ENCODE assay signal across 9 cellular contexts in the genomic region with DNA sequence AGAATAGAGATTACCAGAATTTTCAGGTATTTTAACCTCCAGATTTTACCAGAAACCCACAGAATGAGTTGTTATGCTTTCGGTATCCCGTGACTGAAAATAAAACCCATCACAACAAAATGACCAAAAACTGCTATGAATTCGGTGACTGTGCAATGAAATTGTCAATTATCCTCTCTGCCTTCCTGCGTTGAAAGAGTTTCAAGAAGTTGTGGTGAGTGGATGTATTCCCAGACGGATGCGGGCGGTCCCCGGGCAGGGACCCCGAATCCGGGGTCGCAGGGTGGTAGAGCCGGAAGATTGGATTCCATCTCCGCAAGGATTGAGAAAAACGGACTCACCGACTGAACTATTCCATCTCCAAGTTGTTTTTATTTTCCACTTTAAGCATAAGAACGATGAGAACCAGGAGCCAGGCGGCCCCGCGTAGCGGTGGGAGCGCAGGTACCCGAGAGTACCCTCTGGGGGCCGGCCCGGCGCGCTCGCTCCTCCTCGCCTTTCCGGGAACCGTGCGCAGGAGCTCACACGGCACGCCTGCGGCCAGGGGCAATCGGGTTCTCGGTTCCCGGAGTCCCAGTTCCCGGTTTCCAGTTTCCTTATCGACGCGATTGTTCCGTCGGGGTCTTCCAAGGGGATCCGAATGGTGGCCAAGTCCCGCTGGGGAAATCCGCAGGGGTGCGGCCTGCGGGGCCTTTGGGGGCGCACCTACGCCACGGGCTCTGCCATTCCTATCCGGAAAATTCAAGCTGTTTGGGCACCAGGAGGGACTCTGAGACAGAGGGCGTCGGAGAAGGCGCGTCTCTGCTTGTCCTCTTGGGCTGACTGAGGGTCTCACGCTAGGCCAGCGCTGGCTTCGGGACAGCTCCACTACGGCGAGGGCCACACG.
DNase-seq lines count a peak whose midpoint lies in the region; ATAC-seq and TF ChIP-seq lines count a peak whose summit lies in the region.
"Had no signal": no experiment of that assay in that cellular context is flagged by ENCODE, and none has a peak within 500 bp of the region (broad histone marks: within the 10 kb centered on the region; RNA-seq: fewer than 3 reads in every experiment).

No MANE protein-coding gene starts in this region.

- no peak for ATAC-seq in thoracic aorta (ENCODE audit: insufficient number of reproducible peaks, low FRiP score, low read depth)
- no peak for ATAC-seq in HG02884 (IDR thresholded peaks at IDR 0.05; ENCODE audit: unreplicated experiment)

- peak overlapping the region; percentile 84 for H3K4me3 Mint-ChIP-seq in activated naive CD8-positive, alpha-beta T cell

- peaks cover 3 to 10% of the 10 kb centered on the region in 2 donors for H3K4me1 ChIP-seq in thoracic aorta (ENCODE audit: control insufficient read depth in 1 of 2, low read depth in 2 of 2)

- H3K4me1 Mint-ChIP-seq in activated naive CD8-positive, alpha-beta T cell (ENCODE audit: low read depth), result peaks cover 31% of the 10 kb centered on the region

- peak; percentile 27 for DNase-seq in NK-92 treated with Interleukin-12 subunit alpha and Interleukin-12 subunit beta, amount 100 ng/mL, for 24 hours (lab: John Stamatoyannopoulos, UW)
- DNase-seq in NK-92 (lab: John Stamatoyannopoulos, UW; ENCODE audit: unreplicated experiment), result no peak
- DNase-seq in left kidney (ENCODE audit: low read depth, low spot score), result peak; percentile 64
- DNase-seq in thoracic aorta (ENCODE audit: low spot score), result no peak
- no peak for DNase-seq in OCI-M2 (lab: John Stamatoyannopoulos, UW; ENCODE audit: unreplicated experiment)
- DNase-seq in NCI-H748 treated with DMSO at 0.1 percent for 48 hours (lab: John Stamatoyannopoulos, UW), result no peak

- H3K9me3 ChIP-seq in thoracic aorta, result no peaks in the 10 kb centered on the region

- no peak overlapping the region for H3K27ac ChIP-seq in thoracic aorta
- H3K27ac ChIP-seq: 22Rv1 had no signal

- no peaks in the 10 kb centered on the region for H3K36me3 ChIP-seq in thoracic aorta

- peak overlapping the region; percentile 82 for H3K27ac Mint-ChIP-seq in activated naive CD8-positive, alpha-beta T cell

- peaks cover 7% of the 10 kb centered on the region for H3K36me3 Mint-ChIP-seq in activated naive CD8-positive, alpha-beta T cell

- no peaks in the 10 kb centered on the region for H3K9me3 Mint-ChIP-seq in activated naive CD8-positive, alpha-beta T cell (ENCODE audit: low read depth)

- H3K4me3 ChIP-seq in thoracic aorta, result peak overlapping the region; percentile 48

- no peaks in the 10 kb centered on the region for H3K27me3 ChIP-seq in thoracic aorta (replicated peaks; ENCODE audit: insufficient read depth)

- peaks cover 45% of the 10 kb centered on the region for H3K27me3 Mint-ChIP-seq in activated naive CD8-positive, alpha-beta T cell

- no peak for TF ChIP-seq CTCF in thoracic aorta (IDR thresholded peaks at IDR 0.05)

Comparison
In these comparisons a context has a peak if more than half of its experiments do, and no peak if none do; other contexts are left out.
1. DNase-seq: peak in NK-92 treated with Interleukin-12 subunit alpha and Interleukin-12 subunit beta, amount 100 ng/mL, for 24 hours (single experiment) and left kidney (single experiment); none in NK-92 (single experiment), thoracic aorta (single experiment), OCI-M2 (single experiment) and NCI-H748 treated with DMSO at 0.1 percent for 48 hours (single experiment).